Comparison of ENCODE assay signal across 26 cellular contexts in genomic region chr15:52220251-52220650, GRCh38. TPM values are rescaled to one million over a fixed set of nuclear protein-coding genes. Genes with fewer than 3 reads are reported as not detected.
DNase-seq lines count a peak whose midpoint lies in the region; ATAC-seq and TF ChIP-seq lines count a peak whose summit lies in the region.
"Had no signal": no experiment of that assay in that cellular context is flagged by ENCODE, and none has a peak within 500 bp of the region (broad histone marks: within the 10 kb centered on the region; RNA-seq: fewer than 3 reads in every experiment).

No MANE protein-coding gene starts in this region.

- H3K4me1 ChIP-seq in DOHH2 (ENCODE audit: control insufficient read depth, low read length), result peaks cover 70% of the 10 kb centered on the region
- H3K4me1 ChIP-seq: gastroesophageal sphincter, neural progenitor cell, parathyroid adenoma, tibial artery had no signal

- H3K27me3 Mint-ChIP-seq in stimulated activated memory B cell treated with anti-CD40 and anti-IgM and Interleukin-4, amounts not matched to agents 10 μg/mL and 1 μg/mL and 100 μg/mL, for 72 hours, result no peaks in the 10 kb centered on the region
- H3K27me3 Mint-ChIP-seq in immature natural killer cell (ENCODE audit: low read depth in 3 of 3), result no peaks in the 10 kb centered on the region
- H3K27me3 Mint-ChIP-seq: activated CD8-positive, alpha-beta T cell treated with anti-CD3 and anti-CD28 coated beads for 36 hours had no signal

- H3K79me2 ChIP-seq in DOHH2 (ENCODE audit: control insufficient read depth, low read length), result peaks cover 35% of the 10 kb centered on the region
- H3K79me2 ChIP-seq: parathyroid adenoma had no signal

- peaks cover 41% of the 10 kb centered on the region for H3K4me1 Mint-ChIP-seq in stimulated activated memory B cell treated with anti-CD40 and anti-IgM and Interleukin-4, amounts not matched to agents 10 μg/mL and 1 μg/mL and 100 μg/mL, for 72 hours
- peaks cover 17 to 18% of the 10 kb centered on the region in 2 donors for H3K4me1 Mint-ChIP-seq in immature natural killer cell
- H3K4me1 Mint-ChIP-seq: neural progenitor cell had no signal

- H4K20me1 ChIP-seq in DOHH2 (ENCODE audit: control insufficient read depth, insufficient read depth, low read depth, low read length), result no peaks in the 10 kb centered on the region

- no peaks in the 10 kb centered on the region for H3K27me3 ChIP-seq in DOHH2 (ENCODE audit: control insufficient read depth, low read length)
- H3K27me3 ChIP-seq: gastroesophageal sphincter, neural progenitor cell, tibial artery had no signal

- H3K4me2 ChIP-seq in DOHH2 (ENCODE audit: low read length), result peak overlapping the region; percentile 92
- H3K4me2 ChIP-seq: neural progenitor cell, smooth muscle cell had no signal

- H3K9me2 ChIP-seq in DOHH2 (replicated peaks; ENCODE audit: control insufficient read depth, low read length), result no peaks in the 10 kb centered on the region

- H3K4me3 Mint-ChIP-seq in stimulated activated memory B cell treated with anti-CD40 and anti-IgM and Interleukin-4, amounts not matched to agents 10 μg/mL and 1 μg/mL and 100 μg/mL, for 72 hours, result no peak overlapping the region
- no peak overlapping the region for H3K4me3 Mint-ChIP-seq in immature natural killer cell
- H3K4me3 Mint-ChIP-seq: neural progenitor cell had no signal

- no peak for TF ChIP-seq CTCF in DOHH2 (IDR thresholded peaks at IDR 0.05; ENCODE audit: low read depth, low read length, poor library complexity, severe bottlenecking)

- DNase-seq in M059J (ENCODE audit: low read depth) (peak; percentile 13), astrocyte of the hippocampus (ENCODE audit: low read depth, low spot score) (peak; percentile 47), immature natural killer cell (no peak), erythroblast (lab: John Stamatoyannopoulos, UW) (no peak), activated gamma-delta T cell treated with Interleukin-2 at 50 U/mL for 16 hours (no peak)
- DNase-seq: activated CD4-positive, CD25-positive, alpha-beta regulatory T cell treated with anti-CD3 and anti-CD28 coated beads, Interleukin-2, amount 50 U/mL, for 72 hours; activated CD8-positive, alpha-beta T cell treated with anti-CD3 and anti-CD28 coated beads for 36 hours; aorta; C1 segment of cervical spinal cord; HCEC 1CT; Kasumi-1; NCI-H146; NCI-H226; retina; stimulated activated CD4-positive, alpha-beta T cell treated with anti-CD3 and anti-CD28 coated beads, Interleukin-2, amount 100 ng/mL, for 24 hours; tibial artery had no signal

- H3K36me3 Mint-ChIP-seq in stimulated activated memory B cell treated with anti-CD40 and anti-IgM and Interleukin-4, amounts not matched to agents 10 μg/mL and 1 μg/mL and 100 μg/mL, for 72 hours, result no peaks in the 10 kb centered on the region
- H3K36me3 Mint-ChIP-seq in immature natural killer cell, result peaks cover 0 to 3% (median 0%) of the 10 kb centered on the region in 3 donors
- H3K36me3 Mint-ChIP-seq: activated naive CD4-positive, alpha-beta T cell treated with anti-CD3 and anti-CD28 coated beads, Interleukin-2, amount 50 U/mL, for 72 hours had no signal

- no peaks in the 10 kb centered on the region for H3K9me3 Mint-ChIP-seq in stimulated activated memory B cell treated with anti-CD40 and anti-IgM and Interleukin-4, amounts not matched to agents 10 μg/mL and 1 μg/mL and 100 μg/mL, for 72 hours
- no peaks in the 10 kb centered on the region for H3K9me3 Mint-ChIP-seq in immature natural killer cell
- H3K9me3 Mint-ChIP-seq: activated CD8-positive, alpha-beta T cell treated with anti-CD3 and anti-CD28 coated beads for 36 hours; activated naive CD4-positive, alpha-beta T cell treated with anti-CD3 and anti-CD28 coated beads, Interleukin-2, amount 50 U/mL, for 72 hours; activated T-helper 2 cell treated with anti-CD3 and anti-CD28 coated beads, Interferon-gamma antibody, Interleukin-2, Interleukin-4, amounts not matched to agents 10 μg/mL and 5 μg/mL and 100 μg/mL, durations not matched to agents 14 hours and 24 hours and 36 hours; neural progenitor cell; T-helper 1 cell treated with Interleukin-12 subunit alpha and Interleukin-12 subunit beta and Interleukin-4 antibody, amounts not matched to agents 30 μg/mL and 1 μg/mL, for 36 hours had no signal

- H3K27ac Mint-ChIP-seq in stimulated activated memory B cell treated with anti-CD40 and anti-IgM and Interleukin-4, amounts not matched to agents 10 μg/mL and 1 μg/mL and 100 μg/mL, for 72 hours, result peak overlapping the region; percentile 92
- H3K27ac Mint-ChIP-seq in immature natural killer cell, result no peak overlapping the region
- H3K27ac Mint-ChIP-seq: neural progenitor cell had no signal

- no peak for TF ChIP-seq POLR2A in erythroblast (IDR thresholded peaks at IDR 0.05; ENCODE audit: low read length)

- peak overlapping the region; percentile 87 for H3K27ac ChIP-seq in DOHH2 (ENCODE audit: low read depth, low read length)
- H3K27ac ChIP-seq: gastroesophageal sphincter, neural progenitor cell, parathyroid adenoma, tibial artery had no signal

- peaks cover 28% of the 10 kb centered on the region for H3F3A ChIP-seq in DOHH2 (ENCODE audit: control insufficient read depth, insufficient read depth)

- no peaks in the 10 kb centered on the region for H3K9me3 ChIP-seq in DOHH2 (ENCODE audit: control insufficient read depth, insufficient read depth, low read length)
- H3K9me3 ChIP-seq: gastroesophageal sphincter, tibial artery had no signal

- peak overlapping the region; percentile 92 for H3K4me3 ChIP-seq in DOHH2 (ENCODE audit: low read length)
- H3K4me3 ChIP-seq: gastroesophageal sphincter, neural progenitor cell, smooth muscle cell, tibial artery had no signal

- no peak for ATAC-seq in stimulated activated memory B cell treated with anti-CD40 and anti-IgM and Interleukin-4, amounts not matched to agents 10 μg/mL and 1 μg/mL and 100 μg/mL, for 72 hours
- ATAC-seq: activated naive CD4-positive, alpha-beta T cell treated with anti-CD3 and anti-CD28 coated beads, Interleukin-2, amount 50 U/mL, for 72 hours; gastroesophageal sphincter; HepG2 had no signal

- H3K36me3 ChIP-seq in DOHH2 (ENCODE audit: control insufficient read depth, low read length), result peaks cover 23% of the 10 kb centered on the region
- H3K36me3 ChIP-seq: neural progenitor cell had no signal

RNA-seq across cellular contexts. Expression of gene GNB5, which starts 29.1 kb away (rescaled TPM):
- total RNA-seq in M059J (2014; rRNA removed; shearing (Covaris generic)), result 37.8 and 47.5 TPM in 2 replicates
- polyA plus RNA-seq in immature natural killer cell, result 10 to 100 TPM; 19.0 to 23.6 (median 22.3) TPM

Comparison
In these comparisons a context has a peak if more than half of its experiments do, and no peak if none do; other contexts are left out.
1. DNase-seq: peak in M059J (single experiment) and astrocyte of the hippocampus (single experiment); none in immature natural killer cell (0 of 3), erythroblast (0 of 2) and activated gamma-delta T cell treated with Interleukin-2 at 50 U/mL for 16 hours (single experiment).